ENCODE assay signal across 27 cellular contexts in genomic region chr1:14760780-14761179, GRCh38.
"Had no signal": no experiment of that assay in that cellular context is flagged by ENCODE, and none has a peak within 500 bp of the region (broad histone marks: within the 10 kb centered on the region; RNA-seq: fewer than 3 reads in every experiment).

No MANE protein-coding gene starts in this region.

- FAIRE-seq: astrocyte, bronchial epithelial cell, frontal cortex had no signal

- H3K4me3 ChIP-seq: coronary artery, dorsolateral prefrontal cortex had no signal

- DNase-seq: activated CD4-positive, alpha-beta memory T cell treated with anti-CD3 and anti-CD28 coated beads for 36 hours; activated CD4-positive, alpha-beta T cell treated with anti-CD3 and anti-CD28 coated beads for 36 hours; activated CD4-positive, alpha-beta T cell treated with anti-CD3 and anti-CD28 coated beads, Interleukin-2, amount 10 ng/mL, durations not matched to agents 24 days and 14 days; activated CD4-positive, CD25-positive, alpha-beta regulatory T cell; activated CD4-positive, CD25-positive, alpha-beta regulatory T cell treated with anti-CD3 and anti-CD28 coated beads, Interleukin-2, amount 50 U/mL, for 72 hours; activated CD8-positive, alpha-beta memory T cell treated with anti-CD3 and anti-CD28 coated beads, Interleukin-2, amount 10 ng/mL, durations not matched to agents 7 days and 5 days; activated CD8-positive, alpha-beta memory T cell treated with anti-CD3 and anti-CD28 coated beads, Interleukin-2, amount 50 U/mL, for 4 hours; activated CD8-positive, alpha-beta T cell treated with anti-CD3 and anti-CD28 coated beads, Interleukin-2, amount 10 ng/mL, durations not matched to agents 7 days and 5 days; activated gamma-delta T cell; activated naive CD4-positive, alpha-beta T cell treated with anti-CD3 and anti-CD28 coated beads, Interleukin-2, amount 50 U/mL, for 16 hours; activated naive CD4-positive, alpha-beta T cell treated with Interleukin-2 at 50 U/mL for 16 hours; activated T-cell treated with anti-CD3 and anti-CD28 coated beads, Interleukin-2, amount 50 U/mL, for 24 hours; activated T-cell treated with anti-CD3 and anti-CD28 coated beads, Interleukin-2, amount 50 U/mL, for 72 hours; amniotic stem cell; anterior cingulate cortex; brain microvascular endothelial cell; dorsolateral prefrontal cortex; effector memory CD4-positive, alpha-beta T cell; endodermal cell; foreskin fibroblast; head of caudate nucleus; T-helper 2 cell had no signal

- H3K27ac ChIP-seq: brain microvascular endothelial cell, coronary artery, dorsolateral prefrontal cortex had no signal

- H3K27me3 ChIP-seq: brain microvascular endothelial cell had no signal

- ATAC-seq: activated CD4-positive, alpha-beta T cell treated with anti-CD3 and anti-CD28 coated beads for 36 hours; activated CD8-positive, alpha-beta memory T cell treated with anti-CD3 and anti-CD28 coated beads, Interleukin-2, amount 10 ng/mL, durations not matched to agents 7 days and 5 days; activated CD8-positive, alpha-beta T cell treated with anti-CD3 and anti-CD28 coated beads, Interleukin-2, amount 10 ng/mL, durations not matched to agents 7 days and 5 days; activated T-cell treated with anti-CD3 and anti-CD28 coated beads, Interleukin-2, amount 50 U/mL, for 72 hours; esophagus mucosa had no signal

- H3K36me3 ChIP-seq: brain microvascular endothelial cell had no signal
